In the genomic region with DNA sequence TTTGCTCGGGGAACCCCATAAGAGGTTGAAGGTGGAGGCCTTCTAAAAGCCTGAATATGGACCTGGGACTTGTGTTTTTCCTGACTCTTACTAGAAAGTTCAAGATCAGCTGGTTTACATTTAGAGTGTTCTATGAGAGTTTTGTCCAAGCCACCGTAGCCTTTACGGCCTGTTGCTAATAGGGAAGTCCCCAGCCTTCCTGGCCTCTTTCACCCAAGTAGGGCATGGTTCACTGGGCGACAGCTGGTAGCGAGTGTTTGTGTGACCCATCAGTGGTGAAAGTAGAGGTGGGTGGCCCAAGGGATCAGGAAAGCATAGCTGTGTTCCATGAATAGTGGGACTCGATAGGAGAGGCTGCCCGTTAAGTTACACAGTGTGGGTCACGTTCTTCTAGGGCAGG, we compare ENCODE assay signal across 23 cellular contexts.
"Had no signal": no experiment of that assay in that cellular context is flagged by ENCODE, and none has a peak within 500 bp of the region (broad histone marks: within the 10 kb centered on the region; RNA-seq: fewer than 3 reads in every experiment).

No MANE protein-coding gene starts in this region.

- H3K27me3 Mint-ChIP-seq: activated CD4-positive, alpha-beta memory T cell treated with anti-CD3 and anti-CD28 coated beads, Interleukin-2, amount 10 ng/mL, durations not matched to agents 7 days and 5 days; activated CD4-positive, alpha-beta T cell treated with anti-CD3 and anti-CD28 coated beads, Interleukin-2, amount 10 ng/mL, durations not matched to agents 7 days and 5 days; central memory CD8-positive, alpha-beta T cell; dendritic cell treated with granulocyte-macrophage colony-stimulating factor and Interleukin-4, amounts not matched to agents 40 ng/mL and 50 ng/mL, for 4 days; natural killer cell treated with Interleukin-12 subunit alpha and Interleukin-12 subunit beta and Interleukin-15 and Interleukin-18, amount 100 ng/mL, for 72 hours; stimulated activated naive CD8-positive, alpha-beta T cell treated with anti-CD3 and anti-CD28 coated beads, Interleukin-15, amount 100 ng/mL, for 72 hours had no signal

- H3K27ac ChIP-seq: epithelial cell of prostate, gastrocnemius medialis, right lobe of liver, skin epidermis, transverse colon had no signal

- ATAC-seq: activated naive CD4-positive, alpha-beta T cell treated with anti-CD3 and anti-CD28 coated beads, Interleukin-2, amount 50 U/mL, for 72 hours; gastrocnemius medialis; left colon; natural killer cell treated with Interleukin-12 subunit alpha and Interleukin-12 subunit beta and Interleukin-15 and Interleukin-18, amount 100 ng/mL, for 72 hours; right lobe of liver; stimulated activated naive CD8-positive, alpha-beta T cell treated with anti-CD3 and anti-CD28 coated beads, Interleukin-15, amount 100 ng/mL, for 72 hours had no signal

- H3K4me1 Mint-ChIP-seq: activated CD4-positive, alpha-beta memory T cell treated with anti-CD3 and anti-CD28 coated beads, Interleukin-2, amount 10 ng/mL, durations not matched to agents 7 days and 5 days; activated CD4-positive, alpha-beta T cell treated with anti-CD3 and anti-CD28 coated beads, Interleukin-2, amount 10 ng/mL, durations not matched to agents 7 days and 5 days; central memory CD8-positive, alpha-beta T cell; stimulated activated naive CD8-positive, alpha-beta T cell treated with anti-CD3 and anti-CD28 coated beads, Interleukin-15, amount 100 ng/mL, for 72 hours had no signal

- DNase-seq: activated CD4-positive, alpha-beta memory T cell treated with anti-CD3 and anti-CD28 coated beads, Interleukin-2, amount 10 ng/mL, durations not matched to agents 7 days and 5 days; activated CD4-positive, alpha-beta T cell treated with anti-CD3 and anti-CD28 coated beads for 1 hour; activated CD4-positive, alpha-beta T cell treated with anti-CD3 and anti-CD28 coated beads, Interleukin-2, amount 10 ng/mL, durations not matched to agents 7 days and 5 days; activated T-cell treated with anti-CD3 and anti-CD28 coated beads, Interleukin-2, amount 50 U/mL, for 48 hours; anterior cingulate cortex; gastrocnemius medialis; hippocampal formation; left colon; mammary epithelial cell; SK-N-SH; stimulated activated CD4-positive, alpha-beta T cell treated with anti-CD3 and anti-CD28 coated beads, Interleukin-12 subunit alpha, Interleukin-12 subunit beta, amount 100 ng/mL, for 4 hours; stimulated activated CD4-positive, alpha-beta T cell treated with anti-CD3 and anti-CD28 coated beads, Interleukin-4, amount 100 ng/mL, for 1 hour; stimulated activated naive CD8-positive, alpha-beta T cell treated with anti-CD3 and anti-CD28 coated beads, Interleukin-15, amount 100 ng/mL, for 72 hours; T-helper 2 cell; transverse colon had no signal

- H3K4me3 ChIP-seq: gastrocnemius medialis, right lobe of liver, skin epidermis, transverse colon had no signal

- H3K9ac ChIP-seq: SK-N-SH had no signal

- H3K4me3 Mint-ChIP-seq: activated CD4-positive, alpha-beta memory T cell treated with anti-CD3 and anti-CD28 coated beads, Interleukin-2, amount 10 ng/mL, durations not matched to agents 7 days and 5 days; activated CD4-positive, alpha-beta T cell treated with anti-CD3 and anti-CD28 coated beads, Interleukin-2, amount 10 ng/mL, durations not matched to agents 7 days and 5 days; central memory CD8-positive, alpha-beta T cell; dendritic cell treated with granulocyte-macrophage colony-stimulating factor and Interleukin-4, amounts not matched to agents 40 ng/mL and 50 ng/mL, for 4 days; natural killer cell treated with Interleukin-12 subunit alpha and Interleukin-12 subunit beta and Interleukin-15 and Interleukin-18, amount 100 ng/mL, for 72 hours; stimulated activated naive CD8-positive, alpha-beta T cell treated with anti-CD3 and anti-CD28 coated beads, Interleukin-15, amount 100 ng/mL, for 72 hours had no signal

- H3K4me1 ChIP-seq: gastrocnemius medialis, right lobe of liver, transverse colon had no signal

- H3K27me3 ChIP-seq: gastrocnemius medialis, right lobe of liver, transverse colon had no signal

- H3K4me2 ChIP-seq: SK-N-SH had no signal

- H3K27ac Mint-ChIP-seq: activated CD4-positive, alpha-beta memory T cell treated with anti-CD3 and anti-CD28 coated beads, Interleukin-2, amount 10 ng/mL, durations not matched to agents 7 days and 5 days; activated CD4-positive, alpha-beta T cell treated with anti-CD3 and anti-CD28 coated beads, Interleukin-2, amount 10 ng/mL, durations not matched to agents 7 days and 5 days; activated naive CD4-positive, alpha-beta T cell treated with anti-CD3 and anti-CD28 coated beads, Interleukin-2, amount 50 U/mL, for 72 hours; activated T-helper 2 cell treated with anti-CD3 and anti-CD28 coated beads, Interferon-gamma antibody, Interleukin-2, Interleukin-4, amounts not matched to agents 10 μg/mL and 5 μg/mL and 100 μg/mL, durations not matched to agents 14 hours and 24 hours and 36 hours; dendritic cell treated with granulocyte-macrophage colony-stimulating factor and Interleukin-4, amounts not matched to agents 40 ng/mL and 50 ng/mL, for 4 days had no signal

- H3K9me3 Mint-ChIP-seq: activated CD4-positive, alpha-beta memory T cell treated with anti-CD3 and anti-CD28 coated beads, Interleukin-2, amount 10 ng/mL, durations not matched to agents 7 days and 5 days; activated CD4-positive, alpha-beta T cell treated with anti-CD3 and anti-CD28 coated beads, Interleukin-2, amount 10 ng/mL, durations not matched to agents 7 days and 5 days; activated naive CD4-positive, alpha-beta T cell treated with anti-CD3 and anti-CD28 coated beads, Interleukin-2, amount 50 U/mL, for 72 hours; activated T-helper 2 cell treated with anti-CD3 and anti-CD28 coated beads, Interferon-gamma antibody, Interleukin-2, Interleukin-4, amounts not matched to agents 10 μg/mL and 5 μg/mL and 100 μg/mL, durations not matched to agents 14 hours and 24 hours and 36 hours; central memory CD8-positive, alpha-beta T cell; dendritic cell treated with granulocyte-macrophage colony-stimulating factor and Interleukin-4, amounts not matched to agents 40 ng/mL and 50 ng/mL, for 4 days; natural killer cell treated with Interleukin-12 subunit alpha and Interleukin-12 subunit beta and Interleukin-15 and Interleukin-18, amount 100 ng/mL, for 72 hours; stimulated activated naive CD8-positive, alpha-beta T cell treated with anti-CD3 and anti-CD28 coated beads, Interleukin-15, amount 100 ng/mL, for 72 hours had no signal
